In the genomic region with DNA sequence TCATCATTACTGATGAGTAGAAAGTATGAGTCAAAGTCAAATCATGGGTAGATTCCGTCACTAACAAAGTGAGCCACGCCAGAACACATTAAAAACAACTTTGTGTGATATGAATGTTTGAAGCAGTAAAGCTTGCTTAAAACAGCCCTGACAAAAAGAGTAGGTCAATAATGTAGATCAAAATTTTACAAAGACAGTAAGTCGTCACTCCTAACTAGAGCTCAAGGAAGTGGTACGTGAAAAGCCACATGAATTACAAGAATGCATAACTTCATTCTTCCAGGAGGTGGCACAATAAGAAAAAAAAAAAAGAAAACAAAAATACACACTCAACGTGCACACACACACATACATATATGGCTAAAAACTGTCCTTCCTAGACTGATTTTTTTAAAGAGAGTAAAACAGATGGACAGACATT, we compare ENCODE assay signal across 8 cellular contexts.
DNase-seq lines count a peak whose midpoint lies in the region; ATAC-seq, FAIRE-seq and TF ChIP-seq lines count a peak whose summit lies in the region.

No MANE protein-coding gene starts in this region.

- no peaks in the 10 kb centered on the region for H3K9me3 Mint-ChIP-seq in activated T-cell treated with anti-CD3 and anti-CD28 coated beads, Interleukin-2, amount 50 U/mL, for 72 hours

- H3K4me1 Mint-ChIP-seq in activated T-cell treated with anti-CD3 and anti-CD28 coated beads, Interleukin-2, amount 50 U/mL, for 72 hours (ENCODE audit: low read depth) = peaks cover 34% of the 10 kb centered on the region

- peak; percentile 7 for DNase-seq in H7
- peak; percentile 67 to 85 for DNase-seq in Kasumi-1 (lab: John Stamatoyannopoulos, UW)
- peak; percentile 11 to 14 for DNase-seq in activated T-cell treated with anti-CD3 and anti-CD28 coated beads, Interleukin-2, amount 50 U/mL, for 72 hours
- DNase-seq in kidney epithelial cell (ENCODE audit: low read depth) = peak; percentile 12
- DNase-seq in NCI-H345 (lab: John Stamatoyannopoulos, UW) = no peak

- peak overlapping the region; percentile 86 for H3K27ac Mint-ChIP-seq in activated T-cell treated with anti-CD3 and anti-CD28 coated beads, Interleukin-2, amount 50 U/mL, for 72 hours

- TF ChIP-seq CTCF in 22Rv1 (IDR thresholded peaks at IDR 0.05) (peak; percentile 52), kidney epithelial cell (IDR thresholded peaks at IDR 0.05; ENCODE audit: insufficient read depth, low read length, poor library complexity, severe bottlenecking) (peak; percentile 34)

- H3K27me3 ChIP-seq in H7 (ENCODE audit: control insufficient read depth, insufficient read depth, low read length) (no peaks in the 10 kb centered on the region), kidney epithelial cell (ENCODE audit: control insufficient read depth, insufficient read depth, low read length) (no peaks in the 10 kb centered on the region)

- peak; percentile 97 to 98 for ATAC-seq in activated T-cell treated with anti-CD3 and anti-CD28 coated beads, Interleukin-2, amount 50 U/mL, for 72 hours (replicated peaks in 1 of 2)
- no peak for ATAC-seq in GM19397 (IDR thresholded peaks at IDR 0.05; ENCODE audit: unreplicated experiment)

- peak overlapping the region; percentile 29 to 63 for H3K4me3 Mint-ChIP-seq in activated T-cell treated with anti-CD3 and anti-CD28 coated beads, Interleukin-2, amount 50 U/mL, for 72 hours

- H3K27me3 Mint-ChIP-seq in activated T-cell treated with anti-CD3 and anti-CD28 coated beads, Interleukin-2, amount 50 U/mL, for 72 hours (ENCODE audit: low read depth) = no peaks in the 10 kb centered on the region

- H3K27ac ChIP-seq in 22Rv1 = no peak overlapping the region

- peak; percentile 97 for FAIRE-seq in G401.6 (lab: Jason Lieb, UNC)

- peaks cover 1% of the 10 kb centered on the region; the same call in 1 of the 2 replicates for H3K36me3 ChIP-seq in H7 (replicated peaks; ENCODE audit: control insufficient read depth, insufficient read depth, low read length)
- no peaks in the 10 kb centered on the region for H3K36me3 ChIP-seq in kidney epithelial cell (ENCODE audit: control insufficient read depth, insufficient read depth, low read length)

- no peaks in the 10 kb centered on the region for H3K36me3 Mint-ChIP-seq in activated T-cell treated with anti-CD3 and anti-CD28 coated beads, Interleukin-2, amount 50 U/mL, for 72 hours (ENCODE audit: insufficient read depth in 2 of 2)

- H3K4me3 ChIP-seq in H7 (ENCODE audit: insufficient read depth, low read depth, low read length) (no peak overlapping the region), kidney epithelial cell (ENCODE audit: low read depth, low read length) (no peak overlapping the region)
